ENCODE assay signal across 9 cellular contexts in the genomic region with DNA sequence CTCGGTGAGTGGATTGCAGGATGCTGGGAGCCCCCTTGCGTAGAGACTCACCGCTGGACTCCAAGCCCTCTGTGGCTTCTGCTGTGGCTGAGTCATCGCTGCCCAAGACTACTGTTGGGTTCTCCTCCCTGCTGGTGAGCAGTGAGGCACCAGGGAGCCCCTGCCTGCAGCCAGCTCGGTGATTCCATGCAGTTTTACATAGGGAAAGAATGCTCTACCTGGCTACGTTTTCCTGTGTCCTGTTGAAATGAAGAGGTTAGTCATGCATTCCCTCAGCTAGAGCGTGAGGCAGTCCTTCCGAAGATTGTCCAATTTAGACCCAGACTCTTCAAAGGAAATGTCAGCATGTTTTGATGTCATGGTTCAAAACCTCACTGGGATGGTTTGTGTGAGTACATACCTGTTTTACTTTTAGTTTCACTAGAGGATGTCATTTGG.
A peak's percentile ranks its signal among the peaks of the same experiment; 100 is the strongest.
DNase-seq lines count a peak whose midpoint lies in the region; ATAC-seq and TF ChIP-seq lines count a peak whose summit lies in the region.
"Had no signal": no experiment of that assay in that cellular context is flagged by ENCODE, and none has a peak within 500 bp of the region (broad histone marks: within the 10 kb centered on the region; RNA-seq: fewer than 3 reads in every experiment).

No MANE protein-coding gene starts in this region.

- no peak for TF ChIP-seq POLR2A in NB4 (IDR thresholded peaks at IDR 0.05; ENCODE audit: extremely low read depth, insufficient read length)

- TF ChIP-seq CTCF in NB4 (IDR thresholded peaks at IDR 0.05; ENCODE audit: low read depth, low read length) (no peak), coronary artery (IDR thresholded peaks at IDR 0.05) (no peak)

- no peak for ATAC-seq in HG02588 (IDR thresholded peaks at IDR 0.05; ENCODE audit: unreplicated experiment)

- H3K4me3 ChIP-seq in NB4 (ENCODE audit: low read depth, low read length), result no peak overlapping the region
- H3K4me3 ChIP-seq in coronary artery, result no peak overlapping the region

- peak; percentile 55 for DNase-seq in activated naive CD4-positive, alpha-beta T cell treated with Interleukin-2 at 50 U/mL for 16 hours
- DNase-seq in activated naive CD4-positive, alpha-beta T cell (lab: John Stamatoyannopoulos, UW), result no peak
- DNase-seq in NB4 (ENCODE audit: low read depth), result peak; percentile 75
- peak; percentile 79 for DNase-seq in amniotic epithelial cell (ENCODE audit: low read depth)
- DNase-seq in stimulated activated CD4-positive, alpha-beta T cell treated with anti-CD3 and anti-CD28 coated beads, Interleukin-4, amount 100 ng/mL, for 48 hours (ENCODE audit: low read depth in 2 of 2), result peak; percentile 42 to 51
- DNase-seq in coronary artery (ENCODE audit: low spot score), result no peak
- DNase-seq in NCI-H345 treated with DMSO at 0.1 percent for 48 hours (lab: John Stamatoyannopoulos, UW; ENCODE audit: unreplicated experiment), result no peak

- H3K27ac ChIP-seq in coronary artery, result no peak overlapping the region
- H3K27ac ChIP-seq: C4-2B had no signal

Comparison
In these comparisons a context has a peak if more than half of its experiments do, and no peak if none do; other contexts are left out.
1. DNase-seq: peak in activated naive CD4-positive, alpha-beta T cell treated with Interleukin-2 at 50 U/mL for 16 hours (single experiment), NB4 (single experiment), amniotic epithelial cell (single experiment) and stimulated activated CD4-positive, alpha-beta T cell treated with anti-CD3 and anti-CD28 coated beads, Interleukin-4, amount 100 ng/mL, for 48 hours (2 of 2); none in activated naive CD4-positive, alpha-beta T cell (0 of 4), coronary artery (single experiment) and NCI-H345 treated with DMSO at 0.1 percent for 48 hours (single experiment).